ENCODE assay signal across 28 cellular contexts in the genomic region with DNA sequence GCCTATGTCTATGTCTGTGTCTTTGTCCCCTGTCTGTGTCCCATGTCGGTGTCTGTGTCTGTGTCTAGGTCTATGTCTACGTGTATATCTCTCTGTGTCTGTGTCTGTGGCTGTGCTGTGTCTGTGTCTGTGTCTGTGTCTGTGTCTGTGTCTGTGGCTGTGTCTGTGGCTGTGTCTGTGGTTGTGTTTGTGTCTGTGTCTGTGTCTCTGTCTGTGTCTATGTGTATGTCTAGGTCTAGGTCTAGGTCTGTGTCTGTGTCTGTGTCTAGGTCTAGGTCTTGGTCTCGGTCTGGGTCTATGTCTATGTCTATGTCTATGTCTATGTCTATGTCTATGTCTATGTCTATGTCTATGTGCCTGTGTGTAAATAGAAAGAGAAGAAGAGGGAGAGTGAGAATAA. TPM values are rescaled to one million over a fixed set of nuclear protein-coding genes. Genes with fewer than 3 reads are reported as not detected.
A peak's percentile ranks its signal among the peaks of the same experiment; 100 is the strongest.
DNase-seq lines count a peak whose midpoint lies in the region; ATAC-seq, FAIRE-seq and TF ChIP-seq lines count a peak whose summit lies in the region.
"Had no signal": no experiment of that assay in that cellular context is flagged by ENCODE, and none has a peak within 500 bp of the region (broad histone marks: within the 10 kb centered on the region; RNA-seq: fewer than 3 reads in every experiment).

No MANE protein-coding gene starts in this region.

- H3K79me2 ChIP-seq in GM12878 (ENCODE audit: control insufficient read depth, insufficient read depth, low read length): no peaks in the 10 kb centered on the region; the same call in 1 of the 2 replicates

- H3K36me3 Mint-ChIP-seq in immature natural killer cell (no peaks in the 10 kb centered on the region), MCF 10A (ENCODE audit: insufficient read depth, unreplicated experiment) (no peaks in the 10 kb centered on the region)
- no peaks in the 10 kb centered on the region for H3K36me3 Mint-ChIP-seq in stimulated activated effector memory CD8-positive, alpha-beta T cell treated with anti-CD3 and anti-CD28 coated beads, Interleukin-12 subunit alpha, Interleukin-12 subunit beta, amount 100 ng/mL, for 72 hours

- CTCF ChIA-PET in GM12878 (lab: Yijun Ruan, JAX): interaction anchor here (1.5 to 14.8 kb wide), 5 partner anchors 18 to 353 kb away, joined by 3 to 168 read pairs (median 76); no protein-coding TSS in a partner anchor
- CTCF ChIA-PET in MCF 10A (lab: Yijun Ruan, JAX): interaction anchor here (3.6 to 4.4 kb wide), 2 partner anchors 16 to 237 kb away, joined by 37 to 38 read pairs; no protein-coding TSS in a partner anchor

- TF ChIP-seq EP300 in GM12878 (IDR thresholded peaks at IDR 0.05; ENCODE audit: borderline replicate concordance in 1 of 2, control insufficient read depth in 1 of 2, low read depth in 2 of 2, low read length in 2 of 2): no peak

- no peak overlapping the region for H3K4me3 ChIP-seq in left ventricle myocardium inferior
- H3K4me3 ChIP-seq in heart right ventricle: no peak overlapping the region
- no peak overlapping the region for H3K4me3 ChIP-seq in GM12878
- H3K4me3 ChIP-seq in uterus: no peak overlapping the region
- H3K4me3 ChIP-seq: A549; BLaER1 treated with 17β-estradiol and CSF1 and Interleukin-3, amounts not matched to agents 10 nM and 100 nM; GM23248 had no signal

- H3K27me3 ChIP-seq in left ventricle myocardium inferior (ENCODE audit: low read depth): peaks cover 29% of the 10 kb centered on the region
- H3K27me3 ChIP-seq in heart right ventricle: no peaks in the 10 kb centered on the region
- no peaks in the 10 kb centered on the region; a peak in 1 of 4 replicates for H3K27me3 ChIP-seq in GM12878 (replicated peaks in 1 of 2; ENCODE audit: control insufficient read depth in 2 of 2, insufficient read depth in 2 of 2, low read length in 1 of 2)
- no peaks in the 10 kb centered on the region for H3K27me3 ChIP-seq in uterus
- H3K27me3 ChIP-seq: BE2C had no signal

- H3K4me1 ChIP-seq in left ventricle myocardium inferior (peaks cover 20% of the 10 kb centered on the region), heart right ventricle (peaks cover 0 to 33% (median 4%) of the 10 kb centered on the region in 9 donors), GM12878 (ENCODE audit: control insufficient read depth, insufficient read depth, low read length) (peaks cover 7% of the 10 kb centered on the region), uterus (no peaks in the 10 kb centered on the region)
- H3K4me1 ChIP-seq: BE2C had no signal

- in situ Hi-C loops in GM12878 (cut with MboI): no loop called here

- TF ChIP-seq POLR2A in GM12878 (IDR thresholded peaks at IDR 0.05; ENCODE audit: low read depth, low read length) (no peak), uterus (IDR thresholded peaks at IDR 0.05) (no peak)

- ATAC-seq in heart right ventricle (no peak), GM12878 (no peak), GM19324 (IDR thresholded peaks at IDR 0.05; ENCODE audit: low FRiP score, unreplicated experiment) (no peak)
- no peak for ATAC-seq in stimulated activated effector memory CD8-positive, alpha-beta T cell treated with anti-CD3 and anti-CD28 coated beads, Interleukin-12 subunit alpha, Interleukin-12 subunit beta, amount 100 ng/mL, for 72 hours
- ATAC-seq: A549 had no signal

- H3K9ac ChIP-seq in GM12878 (ENCODE audit: control insufficient read depth, insufficient read depth, low read length): no peak overlapping the region
- H3K9ac ChIP-seq: BLaER1 treated with 17β-estradiol and CSF1 and Interleukin-3, amounts not matched to agents 10 nM and 100 nM; GM23248 had no signal

- POLR2A ChIA-PET in GM12878 (lab: Charles Lee) (interaction anchor here (0.7 kb wide), 1 partner anchor 25 kb away, joined by 5 read pairs; no protein-coding TSS in a partner anchor), MCF 10A (lab: Yijun Ruan, JAX) (no interaction called here)

- no peak overlapping the region for H3K4me3 Mint-ChIP-seq in immature natural killer cell
- H3K4me3 Mint-ChIP-seq in MCF 10A (ENCODE audit: unreplicated experiment): no peak overlapping the region
- H3K4me3 Mint-ChIP-seq in stimulated activated effector memory CD8-positive, alpha-beta T cell treated with anti-CD3 and anti-CD28 coated beads, Interleukin-12 subunit alpha, Interleukin-12 subunit beta, amount 100 ng/mL, for 72 hours: no peak overlapping the region
- H3K4me3 Mint-ChIP-seq: CD14-positive monocyte; CD4-positive, alpha-beta T cell had no signal

- H3K27ac Mint-ChIP-seq in immature natural killer cell (no peak overlapping the region), MCF 10A (ENCODE audit: low read depth, unreplicated experiment) (no peak overlapping the region)
- H3K27ac Mint-ChIP-seq in stimulated activated effector memory CD8-positive, alpha-beta T cell treated with anti-CD3 and anti-CD28 coated beads, Interleukin-12 subunit alpha, Interleukin-12 subunit beta, amount 100 ng/mL, for 72 hours: no peak overlapping the region
- H3K27ac Mint-ChIP-seq: CD14-positive monocyte; CD4-positive, alpha-beta T cell had no signal

- H3K36me3 ChIP-seq in left ventricle myocardium inferior (no peaks in the 10 kb centered on the region), heart right ventricle (peaks cover 0 to 3% (median 0%) of the 10 kb centered on the region in 9 donors), GM12878 (ENCODE audit: control insufficient read depth in 2 of 2, insufficient read depth in 2 of 2, low read length in 1 of 2) (no peaks in the 10 kb centered on the region), uterus (no peaks in the 10 kb centered on the region)
- H3K36me3 ChIP-seq: BE2C had no signal

- SMC1A ChIA-PET in GM12878 (lab: Charles Lee; ENCODE audit: uncharacterized antibody, unreplicated experiment): interaction anchor here (1.5 to 5.8 kb wide), 8 partner anchors 8 to 236 kb away, joined by 5 to 119 read pairs (median 32); no protein-coding TSS in a partner anchor

- no peaks in the 10 kb centered on the region for H4K20me1 ChIP-seq in GM12878 (ENCODE audit: control insufficient read depth, insufficient read depth)

- no peak for DNase-seq in left ventricle myocardium inferior
- no peak for DNase-seq in heart right ventricle
- DNase-seq in GM12878 (ENCODE audit: low read depth, low spot score): no peak
- peak in 2 of 3 donors; percentile 32 to 51 for DNase-seq in immature natural killer cell
- DNase-seq in uterus: no peak
- DNase-seq in MCF 10A (ENCODE audit: unreplicated experiment): no peak
- DNase-seq in stimulated activated effector memory CD8-positive, alpha-beta T cell treated with anti-CD3 and anti-CD28 coated beads, Interleukin-12 subunit alpha, Interleukin-12 subunit beta, amount 100 ng/mL, for 72 hours (ENCODE audit: low spot score in 2 of 2): no peak
- DNase-seq: 8988T; ACHN; AML-193; BE2C; Calu3; CD4-positive, alpha-beta T cell; COR-L47; DMS53; DMS79 treated with DMSO at 0.1 percent for 48 hours; GF-D8; GM23248; H7; HCEC 1CT had no signal

- H3K4me1 Mint-ChIP-seq in immature natural killer cell (peaks cover 10 to 11% of the 10 kb centered on the region in 2 donors), MCF 10A (ENCODE audit: insufficient read depth, unreplicated experiment) (no peaks in the 10 kb centered on the region)
- peaks cover 23% of the 10 kb centered on the region for H3K4me1 Mint-ChIP-seq in stimulated activated effector memory CD8-positive, alpha-beta T cell treated with anti-CD3 and anti-CD28 coated beads, Interleukin-12 subunit alpha, Interleukin-12 subunit beta, amount 100 ng/mL, for 72 hours

- no peak for TF ChIP-seq CTCF in left ventricle myocardium inferior (IDR thresholded peaks at IDR 0.05; ENCODE audit: borderline replicate concordance)
- TF ChIP-seq CTCF in heart right ventricle (IDR thresholded peaks at IDR 0.05): no peak
- no peak for TF ChIP-seq CTCF in GM12878 (IDR thresholded peaks at IDR 0.05 in 2 of 3, conservative IDR thresholded peaks at IDR 0.05 in 1 of 3; ENCODE audit: control insufficient read depth in 2 of 3, extremely low read depth in 1 of 3, insufficient read depth in 1 of 3, low read depth in 3 of 3, low read length in 3 of 3)
- TF ChIP-seq CTCF in uterus (IDR thresholded peaks at IDR 0.05): no peak
- TF ChIP-seq CTCF in MCF 10A (IDR thresholded peaks at IDR 0.05; ENCODE audit: unreplicated experiment): no peak

- H2AFZ ChIP-seq in GM12878 (ENCODE audit: control insufficient read depth, low read depth, low read length): no peak overlapping the region
- H2AFZ ChIP-seq: GM23248 had no signal

- intact Hi-C loops in left ventricle myocardium inferior (cut with micrococcal nuclease) (no loop called here), heart right ventricle (cut with DNase I) (loop anchor here in 3 of 10 donors (10.0 kb wide), 2 partner anchors 351 to 441 kb away; a partner anchor contains a TSS), GM12878 (cut with micrococcal nuclease; ENCODE audit: unreplicated experiment) (loop anchor here (2.0 kb wide), 1 partner anchor 119 kb away; no protein-coding TSS in a partner anchor), uterus (cut with DNase I; ENCODE audit: low total_unique reads) (no loop called here), MCF 10A (cut with micrococcal nuclease) (no loop called here)

- no peak overlapping the region for H3K4me2 ChIP-seq in GM12878 (ENCODE audit: control insufficient read depth, insufficient read depth)
- H3K4me2 ChIP-seq: A549 had no signal

- no peak for TF ChIP-seq RAD21 in GM12878 (IDR thresholded peaks at IDR 0.05; ENCODE audit: insufficient read depth, low read depth, low read length)

- 97% methylated on average over 3 of the region's 3 CpGs for WGBS in heart right ventricle, 2 donors
- 40% methylated on average over 3 of the region's 3 CpGs for WGBS in GM12878 (ENCODE audit: insufficient coverage, insufficient replicate concordance, low lambda C conversion rate, missing lambda C conversion rate)

- FAIRE-seq in GM12878 (lab: Jason Lieb, UNC): no peak
- FAIRE-seq: A549, GM12892, H1 had no signal

- RAD21 ChIA-PET in GM12878 (lab: Charles Lee; ENCODE audit: unreplicated experiment): interaction anchor here (0.7 to 5.4 kb wide), 7 partner anchors 8 to 287 kb away, joined by 4 to 124 read pairs (median 10); no protein-coding TSS in a partner anchor

- BruUV-seq in GM12878 (replicated peaks; lab: Mats Ljungman, UMichigan) (no TSS peak), MCF 10A (replicated peaks; lab: Mats Ljungman, UMichigan) (no TSS peak)

- H3K27ac ChIP-seq in left ventricle myocardium inferior (replicated peaks): peak overlapping the region; percentile 43
- H3K27ac ChIP-seq in heart right ventricle: peak overlapping the region in 1 of 10 donors; percentile 60
- no peak overlapping the region for H3K27ac ChIP-seq in GM12878 (ENCODE audit: control insufficient read depth, insufficient read depth)
- peak overlapping the region; percentile 22 to 42 for H3K27ac ChIP-seq in uterus
- H3K27ac ChIP-seq: A549; BLaER1 treated with 17β-estradiol and CSF1 and Interleukin-3, amounts not matched to agents 10 nM and 100 nM; GM23248 had no signal

- H3K9me3 Mint-ChIP-seq in immature natural killer cell: no peaks in the 10 kb centered on the region
- no peaks in the 10 kb centered on the region for H3K9me3 Mint-ChIP-seq in MCF 10A (ENCODE audit: unreplicated experiment)
- no peaks in the 10 kb centered on the region for H3K9me3 Mint-ChIP-seq in stimulated activated effector memory CD8-positive, alpha-beta T cell treated with anti-CD3 and anti-CD28 coated beads, Interleukin-12 subunit alpha, Interleukin-12 subunit beta, amount 100 ng/mL, for 72 hours
- H3K9me3 Mint-ChIP-seq: CD14-positive monocyte; CD4-positive, alpha-beta T cell had no signal

- peaks cover 3 to 30% (median 18%) of the 10 kb centered on the region in 3 donors for H3K27me3 Mint-ChIP-seq in immature natural killer cell (ENCODE audit: low read depth in 3 of 3)
- no peaks in the 10 kb centered on the region for H3K27me3 Mint-ChIP-seq in MCF 10A (ENCODE audit: insufficient read depth, unreplicated experiment)
- H3K27me3 Mint-ChIP-seq: CD4-positive, alpha-beta T cell had no signal

- H3K9me3 ChIP-seq in left ventricle myocardium inferior (replicated peaks): no peaks in the 10 kb centered on the region
- no peaks in the 10 kb centered on the region for H3K9me3 ChIP-seq in heart right ventricle
- H3K9me3 ChIP-seq in GM12878 (replicated peaks; ENCODE audit: control insufficient read depth, insufficient read depth, low read length): no peaks in the 10 kb centered on the region
- H3K9me3 ChIP-seq in uterus: no peaks in the 10 kb centered on the region
- H3K9me3 ChIP-seq: A549; BE2C; BLaER1 treated with 17β-estradiol and CSF1 and Interleukin-3, amounts not matched to agents 10 nM and 100 nM had no signal

RNA-seq across cellular contexts. Expression of a gene that starts 11.9 kb away (rescaled TPM):
- total RNA-seq in left ventricle myocardium inferior: 0.96 TPM
- total RNA-seq in heart right ventricle: 1 to 10 TPM in 4 of 10 donors, under 1 TPM in 4, not detected in 2; 0.34 to 3.0 (median 0.80) TPM
- polyA plus RNA-seq in heart right ventricle: 1 to 10 TPM; 1.9 to 9.4 TPM
- total RNA-seq in GM12878 (2013; cell fraction: nucleolus; rRNA removed): 2.3 and 4.4 TPM in 2 replicates
- total RNA-seq in GM12878 (2014; rRNA removed): 0.33 and 1.4 TPM in 2 replicates
- total RNA-seq in GM12878 (2014; rRNA removed; fragmentation: Illumina TruSeq; extraction: Trizol): 0.41 and 0.54 TPM in 2 replicates
- total RNA-seq in GM12878 (2021): 0.35 and 0.64 TPM in 2 replicates
- 3.1 TPM for polyA plus RNA-seq in GM12878 (2011; ENCODE audit: low read depth)
- polyA plus RNA-seq in GM12878 (2011; rRNA removed): 6.4 and 7.1 TPM in 2 replicates
- 6.0 and 7.2 TPM in 2 replicates for polyA plus RNA-seq in GM12878 (2011; cell fraction: cytosol; rRNA removed)
- 4.4 and 4.8 TPM in 2 replicates for polyA plus RNA-seq in GM12878 (2011; cell fraction: nucleus; rRNA removed)
- polyA plus RNA-seq in GM12878 (2012): 2.5 and 5.5 TPM in 2 replicates
- 0.53 and 0.71 TPM in 2 replicates for polyA plus RNA-seq in GM12878 (2014; fragmentation: Illumina TruSeq; extraction: Trizol)
- polyA plus RNA-seq in GM12878 (2014; fragmentation: Nextera tagmentation; extraction: Ambion mirVana): under 1 TPM; 0.44 to 0.60 TPM
- polyA plus RNA-seq in GM12878 (2014; rRNA removed): 0.36 and 0.55 TPM in 2 replicates
- polyA plus RNA-seq in GM12878 (2016; fragmentation: Nextera tagmentation; extraction: Ambion mirVana): 1 to 10 TPM; 2.2 to 2.6 TPM
- 3.3 and 4.2 TPM in 2 replicates for polyA minus RNA-seq in GM12878 (2011; rRNA and poly(A)+ RNA removed)
- polyA minus RNA-seq in GM12878 (2011; cell fraction: cytosol; rRNA and poly(A)+ RNA removed): 2.0 TPM in 1 of 2 replicates, not detected in the other
- polyA minus RNA-seq in GM12878 (2011; cell fraction: nucleus; rRNA and poly(A)+ RNA removed): 1.1 and 1.5 TPM in 2 replicates
- 1 to 10 TPM in 2 of 3 donors, not detected in 1; 1.8 to 3.3 TPM for polyA plus RNA-seq in immature natural killer cell
- total RNA-seq in uterus: 1 to 10 TPM; 2.9 to 8.2 (median 4.9) TPM
- total RNA-seq in MCF 10A (2022): not detected in 2 replicates
- total RNA-seq: Calu3, Daoy, G401, H1 had no signal

Comparison
In these comparisons a context has a peak if more than half of its experiments do, and no peak if none do; other contexts are left out.
1. DNase-seq: peak in immature natural killer cell (2 of 3); none in left ventricle myocardium inferior (single experiment), heart right ventricle (0 of 2), GM12878 (single experiment), uterus (0 of 2), MCF 10A (single experiment) and stimulated activated effector memory CD8-positive, alpha-beta T cell treated with anti-CD3 and anti-CD28 coated beads, Interleukin-12 subunit alpha, Interleukin-12 subunit beta, amount 100 ng/mL, for 72 hours (0 of 2).